15 cellular contexts compared by ENCODE assay signal in the genomic region with DNA sequence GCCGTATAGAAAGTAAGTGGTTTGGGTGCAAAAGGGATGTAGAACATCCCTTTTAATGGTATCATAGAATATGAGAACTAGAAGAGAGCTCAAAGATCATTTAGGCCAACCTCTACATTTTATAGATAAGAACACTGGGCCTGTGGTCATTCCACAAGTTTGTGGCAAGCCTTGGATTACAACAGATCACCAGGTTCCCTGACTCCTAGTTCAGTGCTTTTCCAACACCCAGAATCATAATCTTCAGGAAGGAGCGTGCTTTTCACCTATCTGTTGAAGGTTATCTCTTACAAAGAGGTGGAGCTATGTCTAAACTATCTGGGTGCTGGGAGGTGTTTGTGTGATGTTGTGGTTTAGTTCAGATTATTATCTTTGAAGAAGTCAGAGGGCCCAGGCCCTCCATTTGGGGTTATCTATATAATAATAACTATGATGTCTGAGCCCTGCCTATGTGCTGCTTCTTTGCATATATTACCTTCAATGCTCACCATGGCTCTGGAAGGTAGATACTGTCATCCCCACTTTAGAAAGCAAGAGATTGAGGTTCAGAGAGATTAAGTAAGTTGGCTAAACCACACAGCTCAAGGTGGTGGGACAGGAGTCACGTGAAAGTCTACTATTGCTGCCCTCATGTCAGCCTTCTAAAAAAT. TPM values are rescaled to one million over a fixed set of nuclear protein-coding genes. Genes with fewer than 3 reads are reported as not detected.
A peak's percentile ranks its signal among the peaks of the same experiment; 100 is the strongest.
DNase-seq lines count a peak whose midpoint lies in the region; ATAC-seq, FAIRE-seq and TF ChIP-seq lines count a peak whose summit lies in the region.
"Had no signal": no experiment of that assay in that cellular context is flagged by ENCODE, and none has a peak within 500 bp of the region (broad histone marks: within the 10 kb centered on the region; RNA-seq: fewer than 3 reads in every experiment).

No MANE protein-coding gene starts in this region.

- H3K9me3 ChIP-seq in T-helper 17 cell (ENCODE audit: control insufficient read depth, low read length, poor library complexity, severe bottlenecking) (no peaks in the 10 kb centered on the region), K562 (replicated peaks; ENCODE audit: control insufficient read depth, insufficient read depth, low read depth, low read length) (no peaks in the 10 kb centered on the region)
- H3K9me3 ChIP-seq: thyroid gland had no signal

- H3K4me3 ChIP-seq in K562 = no peak overlapping the region
- H3K4me3 ChIP-seq: thyroid gland had no signal

- H3K9me3 Mint-ChIP-seq in activated T-cell treated with anti-CD3 and anti-CD28 coated beads, Interleukin-2, amount 50 U/mL, for 24 hours = no peaks in the 10 kb centered on the region
- no peaks in the 10 kb centered on the region for H3K9me3 Mint-ChIP-seq in stimulated activated effector memory CD8-positive, alpha-beta T cell treated with anti-CD3 and anti-CD28 coated beads, Interleukin-12 subunit alpha, Interleukin-12 subunit beta, amount 100 ng/mL, for 72 hours

- no peak overlapping the region for H3K27ac ChIP-seq in K562 (ENCODE audit: extremely low read depth, low read depth, low read length)
- H3K27ac ChIP-seq: thyroid gland had no signal

- no peak for TF ChIP-seq RAD21 in K562 (CRISPR knock-in tag; conservative IDR thresholded peaks at IDR 0.05 in 1 of 2, IDR thresholded peaks at IDR 0.05 in 1 of 2)

- POLR2A ChIA-PET in K562 (lab: Yijun Ruan, JAX) = interaction anchor here (0.6 to 1.5 kb wide), 5 partner anchors 9 to 259 kb away, joined by 3 to 7 read pairs (median 3); no protein-coding TSS in a partner anchor

- H3K79me2 ChIP-seq in K562 (ENCODE audit: control insufficient read depth, insufficient read depth, low read length) = no peaks in the 10 kb centered on the region

- H3K27me3 ChIP-seq in K562 (ENCODE audit: control insufficient read depth in 2 of 2, insufficient read depth in 2 of 2, low read length in 2 of 2) = peaks cover 3 to 12% of the 10 kb centered on the region in 2 experiments; a peak in 4 of 5 replicates
- H3K27me3 ChIP-seq: thyroid gland had no signal

- peak; percentile 87 for ATAC-seq in T-helper 17 cell
- no peak for ATAC-seq in K562
- peak; percentile 33 for ATAC-seq in stimulated activated effector memory CD8-positive, alpha-beta T cell treated with anti-CD3 and anti-CD28 coated beads, Interleukin-12 subunit alpha, Interleukin-12 subunit beta, amount 100 ng/mL, for 72 hours
- no peak for ATAC-seq in HG03442 (IDR thresholded peaks at IDR 0.05; ENCODE audit: unreplicated experiment)
- no peak for ATAC-seq in HG02678 (IDR thresholded peaks at IDR 0.05; ENCODE audit: unreplicated experiment)

- H3K27me3 Mint-ChIP-seq in activated T-cell treated with anti-CD3 and anti-CD28 coated beads, Interleukin-2, amount 50 U/mL, for 24 hours = no peaks in the 10 kb centered on the region
- H3K27me3 Mint-ChIP-seq in T-helper 17 cell = no peaks in the 10 kb centered on the region

- H3K36me3 Mint-ChIP-seq in activated T-cell treated with anti-CD3 and anti-CD28 coated beads, Interleukin-2, amount 50 U/mL, for 24 hours (ENCODE audit: low read depth) = peaks cover 100% of the 10 kb centered on the region
- peaks cover 4% of the 10 kb centered on the region for H3K36me3 Mint-ChIP-seq in T-helper 17 cell (ENCODE audit: low read depth)
- H3K36me3 Mint-ChIP-seq in stimulated activated effector memory CD8-positive, alpha-beta T cell treated with anti-CD3 and anti-CD28 coated beads, Interleukin-12 subunit alpha, Interleukin-12 subunit beta, amount 100 ng/mL, for 72 hours = peaks cover 100% of the 10 kb centered on the region

- peak overlapping the region; percentile 89 for H3K27ac Mint-ChIP-seq in activated T-cell treated with anti-CD3 and anti-CD28 coated beads, Interleukin-2, amount 50 U/mL, for 24 hours
- peak overlapping the region; percentile 94 for H3K27ac Mint-ChIP-seq in T-helper 17 cell
- H3K27ac Mint-ChIP-seq in stimulated activated effector memory CD8-positive, alpha-beta T cell treated with anti-CD3 and anti-CD28 coated beads, Interleukin-12 subunit alpha, Interleukin-12 subunit beta, amount 100 ng/mL, for 72 hours = peak overlapping the region; percentile 83
- H3K27ac Mint-ChIP-seq: dendritic cell treated with granulocyte-macrophage colony-stimulating factor and Interleukin-4, amounts not matched to agents 40 ng/mL and 50 ng/mL, for 4 days had no signal

- H3K4me1 ChIP-seq in K562 (replicated peaks in 1 of 2; ENCODE audit: control insufficient read depth in 2 of 2, insufficient read depth in 2 of 2, low read length in 2 of 2) = peaks cover 5 to 6% of the 10 kb centered on the region in 2 experiments; a peak in 3 of 5 replicates
- H3K4me1 ChIP-seq: thyroid gland had no signal

- TF ChIP-seq EP300 in K562 (IDR thresholded peaks at IDR 0.05; ENCODE audit: low read length) = no peak

- CTCF ChIA-PET in K562 (lab: Yijun Ruan, JAX; ENCODE audit: low intra/inter-chr PET ratio) = no interaction called here

- no peak overlapping the region for H3K4me2 ChIP-seq in K562 (ENCODE audit: insufficient read depth, low read length)

- no peaks in the 10 kb centered on the region for H3K9me1 ChIP-seq in K562 (ENCODE audit: control insufficient read depth, insufficient read depth, low read length)

- H3K4me1 Mint-ChIP-seq in activated T-cell treated with anti-CD3 and anti-CD28 coated beads, Interleukin-2, amount 50 U/mL, for 24 hours (ENCODE audit: low read depth) = peaks cover 89% of the 10 kb centered on the region
- peaks cover 44% of the 10 kb centered on the region for H3K4me1 Mint-ChIP-seq in T-helper 17 cell
- peaks cover 89% of the 10 kb centered on the region for H3K4me1 Mint-ChIP-seq in stimulated activated effector memory CD8-positive, alpha-beta T cell treated with anti-CD3 and anti-CD28 coated beads, Interleukin-12 subunit alpha, Interleukin-12 subunit beta, amount 100 ng/mL, for 72 hours

- in situ Hi-C loops in K562 (cut with MboI) = no loop called here

- intact Hi-C loops in K562 (cut with micrococcal nuclease) = no loop called here

- no peak for FAIRE-seq in K562 (lab: Jason Lieb, UNC)
- FAIRE-seq: D721Med had no signal

- no peak overlapping the region for H3K9ac ChIP-seq in K562 (ENCODE audit: insufficient read depth in 1 of 2, low read depth in 2 of 2, low read length in 2 of 2)

- H3K4me3 Mint-ChIP-seq in activated T-cell treated with anti-CD3 and anti-CD28 coated beads, Interleukin-2, amount 50 U/mL, for 24 hours = peak overlapping the region; percentile 36
- H3K4me3 Mint-ChIP-seq in T-helper 17 cell = peak overlapping the region; percentile 86
- H3K4me3 Mint-ChIP-seq in stimulated activated effector memory CD8-positive, alpha-beta T cell treated with anti-CD3 and anti-CD28 coated beads, Interleukin-12 subunit alpha, Interleukin-12 subunit beta, amount 100 ng/mL, for 72 hours = peak overlapping the region; percentile 12
- H3K4me3 Mint-ChIP-seq: dendritic cell treated with granulocyte-macrophage colony-stimulating factor and Interleukin-4, amounts not matched to agents 40 ng/mL and 50 ng/mL, for 4 days had no signal

- DNase-seq in activated T-cell treated with anti-CD3 and anti-CD28 coated beads, Interleukin-2, amount 50 U/mL, for 24 hours = no peak
- no peak for DNase-seq in activated T-cell treated with anti-CD3 and anti-CD28 coated beads, Interleukin-2, amount 50 U/mL, for 1 hour
- no peak for DNase-seq in T-helper 17 cell
- no peak for DNase-seq in K562 (ENCODE audit: extremely low read depth in 1 of 4, low spot score in 3 of 4)
- DNase-seq in stimulated activated effector memory CD8-positive, alpha-beta T cell treated with anti-CD3 and anti-CD28 coated beads, Interleukin-12 subunit alpha, Interleukin-12 subunit beta, amount 100 ng/mL, for 72 hours (ENCODE audit: low spot score in 2 of 2) = peak in 1 of 2 donors; percentile 1
- DNase-seq in NCI-H2107 treated with DMSO at 0.1 percent for 48 hours (lab: John Stamatoyannopoulos, UW; ENCODE audit: unreplicated experiment) = no peak
- DNase-seq: activated CD4-positive, CD25-positive, alpha-beta regulatory T cell; NCI-H2171 treated with DMSO at 0.1 percent for 48 hours; thyroid gland had no signal

- H3K36me3 ChIP-seq in K562 (ENCODE audit: control insufficient read depth, insufficient read depth, low read length) = no peaks in the 10 kb centered on the region
- H3K36me3 ChIP-seq: thyroid gland had no signal

- H4K20me1 ChIP-seq in K562 (replicated peaks; ENCODE audit: control insufficient read depth, insufficient read depth, low read length) = no peaks in the 10 kb centered on the region

- no TSS peak for BruUV-seq in K562 (replicated peaks; lab: Mats Ljungman, UMichigan)

- no peak for TF ChIP-seq POLR2A in K562 (conservative IDR thresholded peaks at IDR 0.05)

- WGBS in K562 (ENCODE audit: insufficient coverage, low coverage, missing lambda C conversion rate) = 10% methylated on average over 3 of the region's 3 CpGs

- no peak overlapping the region for H2AFZ ChIP-seq in K562 (ENCODE audit: low read depth, low read length)

- no peak for TF ChIP-seq CTCF in K562 (IDR thresholded peaks at IDR 0.05 in 2 of 3, conservative IDR thresholded peaks at IDR 0.05 in 1 of 3; ENCODE audit: insufficient read depth in 2 of 3, low read depth in 1 of 3, low read length in 3 of 3)

RNA-seq across cellular contexts. Expression of a gene that starts 24.1 kb away (rescaled TPM):
- total RNA-seq in T-helper 17 cell (10 to 100 TPM; 51.7 to 59.2 TPM), K562 (2014; rRNA removed) (not detected in 2 replicates), K562 (2014; rRNA removed; fragmentation: Illumina TruSeq; extraction: Trizol) (not detected in 2 replicates), K562 (2015; rRNA removed; fragmentation: Illumina TruSeq; extraction: Trizol) (not detected in 2 replicates), K562 (2021) (0.95 and 1.1 TPM in 2 replicates)
- total RNA-seq in K562 (2011; cell fraction: chromatin; rRNA removed; ENCODE audit: low replicate concordance) = not detected in 2 replicates
- total RNA-seq in K562 (2011; cell fraction: nucleolus; rRNA removed) = not detected in 2 replicates
- total RNA-seq in K562 (2011; cell fraction: nucleoplasm; rRNA removed) = not detected in 2 replicates
- polyA plus RNA-seq in K562 (2011; rRNA removed) (not detected in 2 replicates), K562 (2014; fragmentation: Illumina TruSeq; extraction: Trizol) (not detected in 2 replicates), K562 (2014; fragmentation: Nextera tagmentation; extraction: Ambion mirVana) (not detected), K562 (2014; rRNA removed) (not detected in 2 replicates)
- polyA plus RNA-seq in K562 (2011; cell fraction: cytosol; rRNA removed) = not detected in 2 replicates
- not detected in 2 replicates for polyA plus RNA-seq in K562 (2011; cell fraction: nucleus; rRNA removed)
- 0.03 and 0.19 TPM in 2 replicates for polyA plus RNA-seq in K562 (2012)
- polyA minus RNA-seq in K562 (2011; rRNA and poly(A)+ RNA removed) = not detected in 2 replicates
- polyA minus RNA-seq in K562 (2011; cell fraction: cytosol; rRNA and poly(A)+ RNA removed) = not detected in 2 replicates
- not detected in 2 replicates for polyA minus RNA-seq in K562 (2011; cell fraction: nucleus; rRNA and poly(A)+ RNA removed)
- total RNA-seq: HT1080, SK-MEL-5 had no signal

RNA-seq across cellular contexts. Expression of a gene that starts 50.7 kb away (rescaled TPM):
- total RNA-seq in T-helper 17 cell (100 to 1,000 TPM; 133 to 146 TPM), K562 (2014; rRNA removed) (82.8 and 86.5 TPM in 2 replicates), K562 (2014; rRNA removed; fragmentation: Illumina TruSeq; extraction: Trizol) (124 and 148 TPM in 2 replicates), K562 (2015; rRNA removed; fragmentation: Illumina TruSeq; extraction: Trizol) (123 and 125 TPM in 2 replicates), K562 (2021) (144 and 145 TPM in 2 replicates)
- total RNA-seq in K562 (2011; cell fraction: chromatin; rRNA removed; ENCODE audit: low replicate concordance) = 96.3 and 236 TPM in 2 replicates
- 32.2 and 43.0 TPM in 2 replicates for total RNA-seq in K562 (2011; cell fraction: nucleolus; rRNA removed)
- total RNA-seq in K562 (2011; cell fraction: nucleoplasm; rRNA removed) = 66.7 and 73.8 TPM in 2 replicates
- polyA plus RNA-seq in K562 (2011; rRNA removed) (51.7 and 53.2 TPM in 2 replicates), K562 (2014; fragmentation: Illumina TruSeq; extraction: Trizol) (194 and 217 TPM in 2 replicates), K562 (2014; fragmentation: Nextera tagmentation; extraction: Ambion mirVana) (10 to 100 TPM; 23.6 to 25.8 TPM), K562 (2014; rRNA removed) (139 and 141 TPM in 2 replicates)
- 15.8 and 25.6 TPM in 2 replicates for polyA plus RNA-seq in K562 (2011; cell fraction: cytosol; rRNA removed)
- polyA plus RNA-seq in K562 (2011; cell fraction: nucleus; rRNA removed) = 113 and 117 TPM in 2 replicates
- polyA plus RNA-seq in K562 (2012) = 102 and 131 TPM in 2 replicates
- polyA minus RNA-seq in K562 (2011; rRNA and poly(A)+ RNA removed) = 33.3 and 36.7 TPM in 2 replicates
- polyA minus RNA-seq in K562 (2011; cell fraction: cytosol; rRNA and poly(A)+ RNA removed) = 27.6 and 31.4 TPM in 2 replicates
- 27.5 and 50.4 TPM in 2 replicates for polyA minus RNA-seq in K562 (2011; cell fraction: nucleus; rRNA and poly(A)+ RNA removed)

Comparison
In these comparisons a context has a peak if more than half of its experiments do, and no peak if none do; other contexts are left out.
1. H3K4me3 Mint-ChIP-seq: peak in every context shown above with its lines; median percentile 86 in T-helper 17 cell; 36 in activated T-cell treated with anti-CD3 and anti-CD28 coated beads, Interleukin-2, amount 50 U/mL, for 24 hours; 12 in stimulated activated effector memory CD8-positive, alpha-beta T cell treated with anti-CD3 and anti-CD28 coated beads, Interleukin-12 subunit alpha, Interleukin-12 subunit beta, amount 100 ng/mL, for 72 hours.
2. ATAC-seq: peak in T-helper 17 cell (single experiment) and stimulated activated effector memory CD8-positive, alpha-beta T cell treated with anti-CD3 and anti-CD28 coated beads, Interleukin-12 subunit alpha, Interleukin-12 subunit beta, amount 100 ng/mL, for 72 hours (single experiment); none in K562 (single experiment), HG03442 (single experiment) and HG02678 (single experiment).
3. RNA of a gene that starts 24.1 kb away (total RNA-seq): 51.7 to 59.2 TPM in T-helper 17 cell; 0.95 to 1.1 TPM in K562; every median in the first group is over 10 times any median in the second.
4. Peak in every context shown above with its lines, with median percentiles within 50 percentile points of each other: H3K27ac Mint-ChIP-seq.